ENCODE assay signal across 8 cellular contexts in genomic region chr5:69331528-69332445, GRCh38. TPM values are rescaled to one million over a fixed set of nuclear protein-coding genes. Genes with fewer than 3 reads are reported as not detected.
A peak's percentile ranks its signal among the peaks of the same experiment; 100 is the strongest.
DNase-seq lines count a peak whose midpoint lies in the region; ATAC-seq and TF ChIP-seq lines count a peak whose summit lies in the region.

No MANE protein-coding gene starts in this region.

- H4K20me1 ChIP-seq in SK-N-SH (ENCODE audit: insufficient read depth): no peaks in the 10 kb centered on the region

- intact Hi-C loops in esophagus muscularis mucosa (cut with DNase I): loop anchor here (5.0 to 10.0 kb wide), 2 partner anchors 97 to 239 kb away; partner anchors contain the start of genes CDK7 and SLC30A5

- H3K9me3 ChIP-seq in SK-N-SH: no peaks in the 10 kb centered on the region
- H3K9me3 ChIP-seq in esophagus muscularis mucosa: no peaks in the 10 kb centered on the region
- H3K9me3 ChIP-seq in parathyroid adenoma (ENCODE audit: control insufficient read depth, low read length): no peaks in the 10 kb centered on the region

- H3F3A ChIP-seq in SK-N-SH (replicated peaks; ENCODE audit: insufficient read depth): peaks cover 6% of the 10 kb centered on the region

- TF ChIP-seq CTCF in SK-N-SH (IDR thresholded peaks at IDR 0.05) (no peak), esophagus muscularis mucosa (IDR thresholded peaks at IDR 0.05) (no peak), parathyroid adenoma (IDR thresholded peaks at IDR 0.05) (no peak)

- H3K27ac ChIP-seq in SK-N-SH (ENCODE audit: low read depth in 2 of 2, low read length in 1 of 2) (no peak overlapping the region), esophagus muscularis mucosa (replicated peaks in 1 of 4) (peak overlapping the region; percentile 65 to 80 (median 68)), parathyroid adenoma (peak overlapping the region; percentile 76)

- peak overlapping the region; percentile 90 for H2AFZ ChIP-seq in SK-N-SH (ENCODE audit: low read depth)
- peak overlapping the region; percentile 93 for H2AFZ ChIP-seq in parathyroid adenoma

- CTCF ChIA-PET in SK-N-SH (lab: Yijun Ruan, JAX): interaction anchor here (1.2 to 1.4 kb wide), 2 partner anchors 238 to 308 kb away, joined by 7 to 8 read pairs; partner anchors contain the start of gene SLC30A5

- no peaks in the 10 kb centered on the region; the same call in 1 of the 2 replicates for H3K79me2 ChIP-seq in SK-N-SH (ENCODE audit: insufficient read depth)
- no peaks in the 10 kb centered on the region for H3K79me2 ChIP-seq in parathyroid adenoma

- H3K4me3 ChIP-seq in SK-N-SH (ENCODE audit: low read depth in 2 of 2, low read length in 1 of 2): peak overlapping the region; percentile 69 to 70
- peak overlapping the region; percentile 65 to 83 (median 72) for H3K4me3 ChIP-seq in esophagus muscularis mucosa
- peak overlapping the region; percentile 81 for H3K4me3 ChIP-seq in parathyroid adenoma (ENCODE audit: low read depth, low read length)

- H3K36me3 ChIP-seq in SK-N-SH (replicated peaks in 1 of 2; ENCODE audit: control insufficient read depth in 1 of 2, insufficient read depth in 2 of 2, low read length in 1 of 2) (no peaks in the 10 kb centered on the region), esophagus muscularis mucosa (no peaks in the 10 kb centered on the region), parathyroid adenoma (ENCODE audit: control insufficient read depth, insufficient read depth, low read length) (no peaks in the 10 kb centered on the region)

- peak overlapping the region; percentile 85 for H3K4me2 ChIP-seq in SK-N-SH
- peak overlapping the region; percentile 93 for H3K4me2 ChIP-seq in parathyroid adenoma (ENCODE audit: low read length)

- TF ChIP-seq POLR2A in esophagus muscularis mucosa (IDR thresholded peaks at IDR 0.05; ENCODE audit: low read depth): no peak

- 76% methylated on average over 11 of the region's 11 CpGs for WGBS in SK-N-SH (ENCODE audit: low lambda C conversion rate)
- 58% methylated on average over 11 of the region's 11 CpGs for WGBS in esophagus muscularis mucosa

- no peak for DNase-seq in SK-N-SH
- peak; percentile 69 for DNase-seq in RPMI8226
- DNase-seq in esophagus muscularis mucosa (ENCODE audit: extremely low spot score): no peak
- DNase-seq in NCI-H226: no peak
- no peak for DNase-seq in nucleus accumbens (lab: John Stamatoyannopoulos, UW)

- TF ChIP-seq RAD21 in SK-N-SH (IDR thresholded peaks at IDR 0.05; ENCODE audit: low read length): no peak

- no peaks in the 10 kb centered on the region for H3K27me3 ChIP-seq in SK-N-SH (ENCODE audit: insufficient read depth)
- no peaks in the 10 kb centered on the region for H3K27me3 ChIP-seq in esophagus muscularis mucosa
- no peaks in the 10 kb centered on the region for H3K27me3 ChIP-seq in parathyroid adenoma (ENCODE audit: control insufficient read depth, insufficient read depth, low read length)

- H3K9ac ChIP-seq in SK-N-SH (peak overlapping the region; percentile 42), parathyroid adenoma (peak overlapping the region; percentile 6)

- no peaks in the 10 kb centered on the region for H3K9me2 ChIP-seq in SK-N-SH

- POLR2A ChIA-PET in SK-N-SH (lab: Yijun Ruan, JAX): interaction anchor here (1.0 to 1.1 kb wide), 2 partner anchors 36 to 42 kb away, joined by 3 to 5 read pairs; no protein-coding TSS in a partner anchor

- H3K4me1 ChIP-seq in SK-N-SH (ENCODE audit: control insufficient read depth in 1 of 2, insufficient read depth in 2 of 2, low read depth in 1 of 2, low read length in 1 of 2) (peaks cover 0 to 4% of the 10 kb centered on the region in 2 experiments; a peak in 1 of 4 replicates), esophagus muscularis mucosa (peaks cover 15 to 26% (median 21%) of the 10 kb centered on the region in 4 donors), parathyroid adenoma (peaks cover 15% of the 10 kb centered on the region)

- ATAC-seq in SK-N-SH treated with all-trans-retinoic acid at 6 μM for 48 hours: no peak
- no peak for ATAC-seq in HG03354 (IDR thresholded peaks at IDR 0.05; ENCODE audit: poor library complexity, severe bottlenecking, unreplicated experiment)

- TF ChIP-seq EP300 in SK-N-SH (IDR thresholded peaks at IDR 0.05; ENCODE audit: borderline replicate concordance in 1 of 2, low read depth in 1 of 2, low read length in 1 of 2): no peak
- no peak for TF ChIP-seq EP300 in esophagus muscularis mucosa (IDR thresholded peaks at IDR 0.05)

TF ChIP-seq in SK-N-SH, 30 proteins besides CTCF, POLR2A, EP300 and RAD21 (continues in another document):
- TF ChIP-seq FOSL2 (IDR thresholded peaks at IDR 0.05; ENCODE audit: borderline replicate concordance, low read depth) (no peak), USF2 (IDR thresholded peaks at IDR 0.05; ENCODE audit: borderline replicate concordance, low read depth, low read length) (no peak), FOXM1 (IDR thresholded peaks at IDR 0.05; ENCODE audit: low read depth) (no peak), SIN3A (IDR thresholded peaks at IDR 0.05; ENCODE audit: borderline replicate concordance, low read depth, low read length) (no peak), PBX3 (IDR thresholded peaks at IDR 0.05) (no peak), MXI1 (IDR thresholded peaks at IDR 0.05; ENCODE audit: low read depth, low read length) (no peak), ELF1 (IDR thresholded peaks at IDR 0.05) (no peak), TEAD4 (IDR thresholded peaks at IDR 0.05; ENCODE audit: borderline replicate concordance, insufficient read depth) (no peak), GATA2 (CRISPR knock-in tag; IDR thresholded peaks at IDR 0.05) (no peak), POLR2AphosphoS5 (IDR thresholded peaks at IDR 0.05; ENCODE audit: low read depth, low read length) (no peak)

TF ChIP-seq in SK-N-SH treated with all-trans-retinoic acid at 6 μM for 48 hours, 23 proteins besides CTCF, POLR2A, EP300 and RAD21 (continues in another document):
- TF ChIP-seq OSR1 (CRISPR knock-in tag; IDR thresholded peaks at IDR 0.05) (no peak), PATZ1 (CRISPR knock-in tag; IDR thresholded peaks at IDR 0.05; ENCODE audit: borderline replicate concordance) (no peak), SNAI2 (CRISPR knock-in tag; IDR thresholded peaks at IDR 0.05) (no peak), PPARA (CRISPR knock-in tag; IDR thresholded peaks at IDR 0.05; ENCODE audit: borderline replicate concordance) (no peak), TCF4 (CRISPR knock-in tag; IDR thresholded peaks at IDR 0.05; ENCODE audit: borderline replicate concordance) (no peak), ISL1 (CRISPR knock-in tag; IDR thresholded peaks at IDR 0.05) (no peak), TSHZ2 (CRISPR knock-in tag; IDR thresholded peaks at IDR 0.05) (no peak)

RNA-seq across cellular contexts. Expression of gene CCDC125, which starts 0.8 kb away (rescaled TPM):
- 1.7 and 2.3 TPM in 2 replicates for polyA plus RNA-seq in SK-N-SH (2012; rRNA removed)
- 1.9 and 2.4 TPM in 2 replicates for polyA plus RNA-seq in SK-N-SH (2012; cell fraction: cytosol; rRNA removed)
- polyA plus RNA-seq in SK-N-SH (2012; cell fraction: nucleus; rRNA removed): 4.8 and 6.7 TPM in 2 replicates
- total RNA-seq in esophagus muscularis mucosa: 1 to 10 TPM; 2.3 to 4.2 (median 3.1) TPM

RNA-seq across cellular contexts. Expression of gene AK6, which starts 37.5 kb away (rescaled TPM):
- 12.9 and 15.1 TPM in 2 replicates for polyA plus RNA-seq in SK-N-SH (2012; rRNA removed)
- polyA plus RNA-seq in SK-N-SH (2012; cell fraction: cytosol; rRNA removed): 23.4 and 43.1 TPM in 2 replicates
- polyA plus RNA-seq in SK-N-SH (2012; cell fraction: nucleus; rRNA removed): 4.9 and 9.5 TPM in 2 replicates
- total RNA-seq in esophagus muscularis mucosa: 10 to 100 TPM; 16.1 to 22.0 (median 19.0) TPM

RNA-seq across cellular contexts. Expression of gene TAF9, which starts 37.5 kb away (rescaled TPM):
- polyA plus RNA-seq in SK-N-SH (2012; rRNA removed): 106 and 138 TPM in 2 replicates
- polyA plus RNA-seq in SK-N-SH (2012; cell fraction: cytosol; rRNA removed): 140 and 172 TPM in 2 replicates
- 65.0 and 98.1 TPM in 2 replicates for polyA plus RNA-seq in SK-N-SH (2012; cell fraction: nucleus; rRNA removed)
- 10 to 100 TPM; 28.6 to 38.4 (median 31.5) TPM for total RNA-seq in esophagus muscularis mucosa

RNA-seq across cellular contexts. Expression of gene RAD17, which starts 37.8 kb away (rescaled TPM):
- polyA plus RNA-seq in SK-N-SH (2012; rRNA removed): 15.4 and 16.9 TPM in 2 replicates
- 15.0 and 16.9 TPM in 2 replicates for polyA plus RNA-seq in SK-N-SH (2012; cell fraction: cytosol; rRNA removed)
- 34.8 and 41.9 TPM in 2 replicates for polyA plus RNA-seq in SK-N-SH (2012; cell fraction: nucleus; rRNA removed)
- 10 to 100 TPM; 14.6 to 22.0 (median 20.0) TPM for total RNA-seq in esophagus muscularis mucosa

Comparison
In these comparisons a context has a peak if more than half of its experiments do, and no peak if none do; other contexts are left out.
1. H3K27ac ChIP-seq: peak in esophagus muscularis mucosa (4 of 4) and parathyroid adenoma (single experiment); none in SK-N-SH (0 of 2).
2. Peak in every context shown above with its lines, with median percentiles within 50 percentile points of each other: H3K4me3 ChIP-seq.